8 cellular contexts compared by ENCODE assay signal in genomic region chr17:78140169-78141051, GRCh38. TPM values are rescaled to one million over a fixed set of nuclear protein-coding genes. Genes with fewer than 3 reads are reported as not detected.
DNase-seq lines count a peak whose midpoint lies in the region; ATAC-seq and TF ChIP-seq lines count a peak whose summit lies in the region.

No MANE protein-coding gene starts in this region.

- peaks cover 57 to 83% of the 10 kb centered on the region in 2 experiments for H3K4me1 ChIP-seq in HCT116 (ENCODE audit: control insufficient read depth in 1 of 2, insufficient read depth in 2 of 2, low read length in 2 of 2)
- peaks cover 24% of the 10 kb centered on the region for H3K4me1 ChIP-seq in SJCRH30
- H3K4me1 ChIP-seq in skeletal muscle tissue (ENCODE audit: control insufficient read depth in 3 of 3, insufficient read depth in 3 of 3, low read length in 3 of 3), result peaks cover 22 to 36% (median 27%) of the 10 kb centered on the region in 3 donors

- CTCF ChIA-PET in HCT116 (lab: Charles Lee), result interaction anchor here (0.8 to 2.4 kb wide), 13 partner anchors 10 to 1118 kb away, joined by 3 to 11 read pairs (median 4); partner anchors contain the start of genes AFMID, TK1, TMC6 and TMC8

- peak; percentile 79 for ATAC-seq in HCT116

- peak overlapping the region; percentile 82 for H3K4me2 ChIP-seq in HCT116 (ENCODE audit: low read length)

- H3K27ac ChIP-seq in HCT116 (ENCODE audit: low read depth, low read length) (peak overlapping the region; percentile 75), SJCRH30 (no peak overlapping the region), skeletal muscle tissue (ENCODE audit: low read depth, low read length) (no peak overlapping the region)

- TF ChIP-seq CTCF in GM10266 (IDR thresholded peaks at IDR 0.05; ENCODE audit: control insufficient read depth, insufficient read depth, low read depth, missing control alignments), result no peak
- TF ChIP-seq CTCF in HCT116 (IDR thresholded peaks at IDR 0.05 in 2 of 3, conservative IDR thresholded peaks at IDR 0.05 in 1 of 3; ENCODE audit: borderline replicate concordance in 1 of 3, insufficient read depth in 1 of 3, low read depth in 2 of 3, low read length in 2 of 3), result no peak

- DNase-seq in GM10266 (ENCODE audit: extremely low spot score), result peak; percentile 96
- DNase-seq in HCT116 (ENCODE audit: low read depth, low spot score), result peak; percentile 100
- peak; percentile 64 for DNase-seq in M059J (ENCODE audit: low read depth)
- peak; percentile 100 for DNase-seq in SJCRH30
- DNase-seq in activated effector memory CD4-positive, alpha-beta T cell treated with anti-CD3 and anti-CD28 coated beads, Interleukin-2, amount 50 U/mL, for 16 hours, result peak; percentile 96
- DNase-seq in cardiac septum (ENCODE audit: low spot score), result peak; percentile 98
- DNase-seq in NCI-H2107 (lab: John Stamatoyannopoulos, UW), result no peak

- POLR2A ChIA-PET in HCT116 (lab: Charles Lee), result interaction anchor here (0.6 to 4.1 kb wide), 12 partner anchors 9 to 182 kb away, joined by 3 to 35 read pairs (median 7); partner anchors contain the start of genes AFMID, SYNGR2, TK1 and TMC6

- H3K36me3 ChIP-seq in HCT116 (ENCODE audit: control insufficient read depth in 1 of 2, insufficient read depth in 2 of 2, low read length in 2 of 2) (no peaks in the 10 kb centered on the region), SJCRH30 (no peaks in the 10 kb centered on the region), skeletal muscle tissue (ENCODE audit: control insufficient read depth in 3 of 3, insufficient read depth in 3 of 3, low read length in 3 of 3) (no peaks in the 10 kb centered on the region)

- H3K9me3 ChIP-seq in HCT116 (ENCODE audit: control insufficient read depth in 1 of 2, insufficient read depth in 1 of 2, low read depth in 1 of 2, low read length in 2 of 2) (no peaks in the 10 kb centered on the region), SJCRH30 (replicated peaks) (no peaks in the 10 kb centered on the region), skeletal muscle tissue (ENCODE audit: control insufficient read depth in 3 of 3, low read length in 3 of 3) (no peaks in the 10 kb centered on the region)

- H3K9ac ChIP-seq in HCT116 (ENCODE audit: low read length), result peak overlapping the region; percentile 62
- H3K9ac ChIP-seq in skeletal muscle tissue (ENCODE audit: low read depth in 1 of 3, low read length in 3 of 3), result peak overlapping the region in 2 of 3 donors; percentile 38 to 40

- no peaks in the 10 kb centered on the region for H3K79me2 ChIP-seq in HCT116 (ENCODE audit: insufficient read depth, low read length)

- RAD21 ChIA-PET in HCT116 (lab: Charles Lee; ENCODE audit: low non-redundant PET in 1 of 2, low total read pairs in 2 of 2, uncharacterized antibody in 2 of 2, unreplicated experiment in 2 of 2), result interaction anchor here (0.7 to 1.3 kb wide), 4 partner anchors 29 to 282 kb away, joined by 3 to 4 read pairs (median 4); partner anchors contain the start of genes AFMID (in 1 of the 2) and TK1 (in 1 of the 2)

- H3K4me3 ChIP-seq in HCT116 (replicated peaks in 1 of 2; ENCODE audit: low read depth in 1 of 2, low read length in 2 of 2) (peak overlapping the region; percentile 37 to 53), SJCRH30 (no peak overlapping the region), skeletal muscle tissue (ENCODE audit: low read length in 3 of 3) (peak overlapping the region in 1 of 3 donors; percentile 35)

- intact Hi-C loops in HCT116 (cut with micrococcal nuclease) (loop anchor here (1.0 to 2.0 kb wide), 2 partner anchors 28 to 47 kb away; partner anchors contain the start of genes AFMID, SYNGR2 and TK1), cardiac septum (cut with DNase I) (loop anchor here (5.0 kb wide), 1 partner anchor 37 kb away; no protein-coding TSS in a partner anchor)

- no peak for TF ChIP-seq RAD21 in HCT116 (IDR thresholded peaks at IDR 0.05; ENCODE audit: low read depth)

- no peaks in the 10 kb centered on the region for H3K9me2 ChIP-seq in HCT116 (ENCODE audit: insufficient read depth)

- H3K27me3 ChIP-seq in HCT116 (ENCODE audit: insufficient read depth, low read length), result no peaks in the 10 kb centered on the region
- H3K27me3 ChIP-seq in SJCRH30, result no peaks in the 10 kb centered on the region
- no peaks in the 10 kb centered on the region for H3K27me3 ChIP-seq in skeletal muscle tissue (ENCODE audit: control insufficient read depth in 3 of 3, insufficient read depth in 3 of 3, low read length in 3 of 3)

- peak overlapping the region; percentile 9 for H2AFZ ChIP-seq in HCT116 (ENCODE audit: low read depth, low read length, poor library complexity, severe bottlenecking)

- no TSS peak for BruUV-seq in HCT116 (replicated peaks; lab: Mats Ljungman, UMichigan)

- TF ChIP-seq POLR2A in HCT116 (IDR thresholded peaks at IDR 0.05; ENCODE audit: borderline replicate concordance, extremely low read depth, insufficient read depth, insufficient read length), result no peak

- H4K20me1 ChIP-seq in HCT116 (ENCODE audit: insufficient read depth), result no peaks in the 10 kb centered on the region

TF ChIP-seq in HCT116, 20 proteins besides CTCF, POLR2A, EP300 and RAD21 (continues in another document):
- TF ChIP-seq EZH2 (IDR thresholded peaks at IDR 0.05) (no peak), SRF (IDR thresholded peaks at IDR 0.05; ENCODE audit: low read depth) (no peak), FOSL1 (IDR thresholded peaks at IDR 0.05; ENCODE audit: low read depth) (no peak), JUND (IDR thresholded peaks at IDR 0.05) (no peak), YY1 (IDR thresholded peaks at IDR 0.05; ENCODE audit: extremely low read depth, insufficient replicate concordance, low read depth, low read length) (no peak), EZH2phosphoT487 (IDR thresholded peaks at IDR 0.05; ENCODE audit: borderline replicate concordance) (no peak), SIN3A (IDR thresholded peaks at IDR 0.05; ENCODE audit: low read depth) (no peak), ZBTB33 (IDR thresholded peaks at IDR 0.05; ENCODE audit: extremely low read depth, insufficient replicate concordance, low read length) (peak; percentile 5)

RNA-seq across cellular contexts. Expression of gene C17orf99, which starts 5.8 kb away (rescaled TPM):
- total RNA-seq in HCT116 (2021; ENCODE audit: unreplicated experiment), result not detected
- polyA plus RNA-seq in HCT116 (2012), result not detected in 2 replicates
- total RNA-seq in M059J (2014; rRNA removed; shearing (Covaris generic)), result not detected in 2 replicates
- total RNA-seq in SJCRH30 (2014; rRNA removed; shearing (Covaris generic)), result not detected in 2 replicates
- total RNA-seq in cardiac septum, result not detected
- total RNA-seq in skeletal muscle tissue, result 0.52 TPM

RNA-seq across cellular contexts. Expression of gene TMC8, which starts 9.8 kb away (rescaled TPM):
- 7.8 TPM for total RNA-seq in HCT116 (2021; ENCODE audit: unreplicated experiment)
- 4.7 and 6.0 TPM in 2 replicates for polyA plus RNA-seq in HCT116 (2012)
- total RNA-seq in M059J (2014; rRNA removed; shearing (Covaris generic)), result not detected in 2 replicates
- total RNA-seq in SJCRH30 (2014; rRNA removed; shearing (Covaris generic)), result 0.28 and 0.30 TPM in 2 replicates
- total RNA-seq in cardiac septum, result 2.2 TPM
- total RNA-seq in skeletal muscle tissue, result 7.8 TPM

RNA-seq across cellular contexts. Expression of gene TMC6, which starts 11.9 kb away (rescaled TPM):
- total RNA-seq in HCT116 (2021; ENCODE audit: unreplicated experiment) (142 TPM), cardiac septum (80.1 TPM), skeletal muscle tissue (15.7 TPM)
- 93.2 and 96.7 TPM in 2 replicates for polyA plus RNA-seq in HCT116 (2012)
- 0.54 and 0.74 TPM in 2 replicates for total RNA-seq in M059J (2014; rRNA removed; shearing (Covaris generic))
- 18.8 and 23.2 TPM in 2 replicates for total RNA-seq in SJCRH30 (2014; rRNA removed; shearing (Covaris generic))

RNA-seq across cellular contexts. Expression of gene SYNGR2, which starts 28.0 kb away (rescaled TPM):
- 148 TPM for total RNA-seq in HCT116 (2021; ENCODE audit: unreplicated experiment)
- 159 and 197 TPM in 2 replicates for polyA plus RNA-seq in HCT116 (2012)
- total RNA-seq in M059J (2014; rRNA removed; shearing (Covaris generic)), result 34.6 and 37.6 TPM in 2 replicates
- total RNA-seq in SJCRH30 (2014; rRNA removed; shearing (Covaris generic)), result 19.5 and 21.1 TPM in 2 replicates
- 116 TPM for total RNA-seq in cardiac septum
- total RNA-seq in skeletal muscle tissue, result 34.4 TPM

RNA-seq across cellular contexts. Expression of gene TK1, which starts 46.4 kb away (rescaled TPM):
- total RNA-seq in HCT116 (2021; ENCODE audit: unreplicated experiment) (315 TPM), cardiac septum (1.2 TPM), skeletal muscle tissue (12.0 TPM)
- polyA plus RNA-seq in HCT116 (2012), result 372 and 415 TPM in 2 replicates
- total RNA-seq in M059J (2014; rRNA removed; shearing (Covaris generic)), result 107 and 150 TPM in 2 replicates
- 141 and 158 TPM in 2 replicates for total RNA-seq in SJCRH30 (2014; rRNA removed; shearing (Covaris generic))
